Comparison of ENCODE assay signal across 23 cellular contexts in the genomic region with DNA sequence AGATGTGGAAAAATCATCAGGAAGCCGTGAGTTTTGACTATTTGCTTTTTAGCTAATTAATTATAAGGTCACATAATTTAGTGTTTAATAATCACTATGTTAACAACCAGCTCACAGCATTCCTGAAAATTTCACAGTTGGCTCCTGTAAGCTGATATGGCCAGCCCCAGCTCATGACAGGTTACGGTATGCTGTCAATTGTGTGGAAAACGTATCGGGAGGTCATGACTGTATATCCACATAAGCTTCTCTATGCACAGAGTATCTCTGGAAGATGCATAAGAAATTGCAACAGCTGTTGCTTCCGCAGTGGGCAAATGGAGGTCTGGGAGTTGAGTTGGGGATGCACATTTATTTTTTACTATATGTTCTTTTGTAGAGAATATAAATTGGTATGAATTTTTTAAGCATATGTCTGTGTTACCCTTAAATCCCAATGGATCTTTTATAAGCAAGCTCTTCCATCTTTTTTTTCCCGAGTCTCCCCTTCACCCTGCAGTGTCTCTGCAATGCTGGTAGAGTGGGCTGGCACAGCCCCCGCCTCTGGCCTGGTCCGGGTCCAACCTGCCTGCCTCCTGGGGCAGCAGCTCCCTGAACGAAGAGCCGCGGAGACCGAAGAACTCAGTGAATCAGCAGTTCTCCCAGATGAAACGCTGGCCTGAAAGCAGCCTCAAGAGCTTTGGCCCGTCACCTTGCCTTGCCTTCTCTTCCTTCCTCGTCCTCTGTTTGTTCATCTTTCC.
"Had no signal": no experiment of that assay in that cellular context is flagged by ENCODE, and none has a peak within 500 bp of the region (broad histone marks: within the 10 kb centered on the region; RNA-seq: fewer than 3 reads in every experiment).

No MANE protein-coding gene starts in this region.

- H3K36me3 Mint-ChIP-seq: activated CD4-positive, alpha-beta memory T cell treated with anti-CD3 and anti-CD28 coated beads for 36 hours had no signal

- H3K27ac ChIP-seq: breast epithelium had no signal

- ATAC-seq: PC-3, T-helper 17 cell had no signal

- H3K9me3 ChIP-seq: breast epithelium had no signal

- H3K4me3 ChIP-seq: breast epithelium had no signal

- H3K27ac Mint-ChIP-seq: activated B cell treated with CpG ODN at 0.5 μM for 24 hours; activated CD4-positive, alpha-beta T cell treated with anti-CD3 and anti-CD28 coated beads, Interleukin-2, amount 10 ng/mL, durations not matched to agents 7 days and 5 days; activated naive CD4-positive, alpha-beta T cell treated with anti-CD3 and anti-CD28 coated beads, Interleukin-2, amount 50 U/mL, for 24 hours; T-helper 17 cell had no signal

- H3K4me1 Mint-ChIP-seq: activated B cell treated with CpG ODN at 0.5 μM for 24 hours, T-helper 17 cell had no signal

- FAIRE-seq: RCC 7860, TTC549 had no signal

- H3K27me3 ChIP-seq: breast epithelium had no signal

- H3K36me3 ChIP-seq: breast epithelium had no signal

- H3K9me3 Mint-ChIP-seq: activated B cell treated with CpG ODN at 0.5 μM for 24 hours; activated naive CD4-positive, alpha-beta T cell treated with anti-CD3 and anti-CD28 coated beads, Interleukin-2, amount 50 U/mL, for 24 hours had no signal

- H3K4me1 ChIP-seq: breast epithelium had no signal

- H3K4me3 Mint-ChIP-seq: activated B cell treated with CpG ODN at 0.5 μM for 24 hours; activated CD4-positive, alpha-beta memory T cell treated with anti-CD3 and anti-CD28 coated beads for 36 hours; activated CD4-positive, alpha-beta T cell treated with anti-CD3 and anti-CD28 coated beads, Interleukin-2, amount 10 ng/mL, durations not matched to agents 7 days and 5 days; activated naive CD4-positive, alpha-beta T cell treated with anti-CD3 and anti-CD28 coated beads, Interleukin-2, amount 50 U/mL, for 24 hours; T-helper 17 cell had no signal

- DNase-seq: activated B cell treated with CpG ODN at 0.5 μM for 24 hours; activated CD4-positive, alpha-beta memory T cell treated with anti-CD3 and anti-CD28 coated beads for 36 hours; activated CD4-positive, alpha-beta T cell treated with anti-CD3 and anti-CD28 coated beads, Interleukin-2, amount 10 ng/mL, durations not matched to agents 7 days and 5 days; activated CD8-positive, alpha-beta memory T cell treated with anti-CD3 and anti-CD28 coated beads for 24 hours; activated naive CD4-positive, alpha-beta T cell; activated T-cell treated with anti-CD3 and anti-CD28 coated beads, Interleukin-2, amount 50 U/mL, for 48 hours; aorta; Karpas-422; MM.1S; NCI-H1105 treated with DMSO at 0.1 percent for 48 hours; NCI-H146; NCI-H187 treated with DMSO at 0.1 percent for 48 hours; NCI-H2081 treated with DMSO at 0.1 percent for 48 hours; NCI-H446; NCI-H524; PC-3; SHP77 treated with DMSO at 0.1 percent for 48 hours; T-helper 17 cell; T1000 had no signal
